33 cellular contexts compared by ENCODE assay signal in genomic region chr12:110122929-110123328, GRCh38.
"Had no signal": no experiment of that assay in that cellular context is flagged by ENCODE, and none has a peak within 500 bp of the region (broad histone marks: within the 10 kb centered on the region; RNA-seq: fewer than 3 reads in every experiment).

No MANE protein-coding gene starts in this region.

- H3K36me3 ChIP-seq: Peyer's patch, SJCRH30 had no signal

- H3K4me2 ChIP-seq: SK-N-SH had no signal

- FAIRE-seq: bronchial epithelial cell had no signal

- ATAC-seq: activated CD8-positive, alpha-beta T cell treated with anti-CD3 and anti-CD28 coated beads, Interleukin-2, amount 10 ng/mL, durations not matched to agents 7 days and 5 days; activated naive CD4-positive, alpha-beta T cell treated with anti-CD3 and anti-CD28 coated beads, Interleukin-2, amount 50 U/mL, for 72 hours; activated naive CD8-positive, alpha-beta T cell treated with anti-CD3 and anti-CD28 coated beads, Interleukin-2, amount 50 U/mL, for 24 hours; activated T-cell treated with anti-CD3 and anti-CD28 coated beads, Interleukin-2, amount 50 U/mL, for 4 hours; body of pancreas had no signal

- DNase-seq: activated CD4-positive, alpha-beta T cell treated with anti-CD3 and anti-CD28 coated beads for 48 hours; activated CD4-positive, alpha-beta T cell treated with anti-CD3 and anti-CD28 coated beads, Interleukin-2, amount 50 U/mL, for 4 hours; activated CD4-positive, CD25-positive, alpha-beta regulatory T cell treated with anti-CD3 and anti-CD28 coated beads, Interleukin-2, amount 50 U/mL, for 72 hours; activated CD8-positive, alpha-beta T cell treated with anti-CD3 and anti-CD28 coated beads, Interleukin-2, amount 10 ng/mL, durations not matched to agents 7 days and 5 days; activated effector memory CD4-positive, alpha-beta T cell treated with anti-CD3 and anti-CD28 coated beads, Interleukin-2, amount 50 U/mL, for 16 hours; activated naive CD4-positive, alpha-beta T cell treated with Interleukin-2 at 50 U/mL for 16 hours; activated naive CD8-positive, alpha-beta T cell treated with anti-CD3 and anti-CD28 coated beads, Interleukin-2, amount 50 U/mL, for 24 hours; activated T-cell treated with anti-CD3 and anti-CD28 coated beads, Interleukin-2, amount 50 U/mL, for 4 hours; amniotic stem cell; body of pancreas; central memory CD4-positive, alpha-beta T cell; KG1; NCI-H1092 treated with DMSO at 0.1 percent for 48 hours; NCI-H1417 treated with DMSO at 0.1 percent for 48 hours; NCI-H1694; NCI-H2029; NCI-H2107; NCI-H2171 treated with DMSO at 0.1 percent for 48 hours; NCI-H345; NCI-H510A; NCI-H526 treated with DMSO at 0.1 percent for 48 hours; OCI-M1; Peyer's patch; Right ventricle myocardium superior; SJCRH30; SK-N-SH; T-helper 9 cell had no signal

- H3K27ac Mint-ChIP-seq: activated CD8-positive, alpha-beta T cell treated with anti-CD3 and anti-CD28 coated beads, Interleukin-2, amount 10 ng/mL, durations not matched to agents 7 days and 5 days; activated naive CD4-positive, alpha-beta T cell treated with anti-CD3 and anti-CD28 coated beads, Interleukin-2, amount 50 U/mL, for 72 hours; WTC11 had no signal

- H3K9me3 Mint-ChIP-seq: activated naive CD4-positive, alpha-beta T cell treated with anti-CD3 and anti-CD28 coated beads, Interleukin-2, amount 50 U/mL, for 72 hours; activated naive CD8-positive, alpha-beta T cell treated with anti-CD3 and anti-CD28 coated beads, Interleukin-2, amount 50 U/mL, for 24 hours; activated T-cell treated with anti-CD3 and anti-CD28 coated beads, Interleukin-2, amount 50 U/mL, for 4 hours; T-helper 1 cell treated with Interleukin-12 subunit alpha and Interleukin-12 subunit beta and Interleukin-4 antibody, amounts not matched to agents 30 μg/mL and 1 μg/mL, for 36 hours; WTC11 had no signal

- H3K27me3 ChIP-seq: ascending aorta, body of pancreas, Peyer's patch, SJCRH30 had no signal

- H3K36me3 Mint-ChIP-seq: activated naive CD4-positive, alpha-beta T cell treated with anti-CD3 and anti-CD28 coated beads, Interleukin-2, amount 50 U/mL, for 72 hours; WTC11 had no signal

- H3K27ac ChIP-seq: ascending aorta, body of pancreas, Peyer's patch, RWPE1, SJCRH30 had no signal

- H3K9me3 ChIP-seq: ascending aorta, body of pancreas, Peyer's patch, SJCRH30, SK-N-SH had no signal

- H3K4me3 ChIP-seq: ascending aorta, body of pancreas, Peyer's patch, SJCRH30 had no signal

- H3K9ac ChIP-seq: SK-N-SH had no signal
